Comparison of ENCODE assay signal across 10 cellular contexts in genomic region chr1:198174297-198174696, GRCh38. TPM values are rescaled to one million over a fixed set of nuclear protein-coding genes. Genes with fewer than 3 reads are reported as not detected.
DNase-seq lines count a peak whose midpoint lies in the region; ATAC-seq and TF ChIP-seq lines count a peak whose summit lies in the region.
"Had no signal": no experiment of that assay in that cellular context is flagged by ENCODE, and none has a peak within 500 bp of the region (broad histone marks: within the 10 kb centered on the region; RNA-seq: fewer than 3 reads in every experiment).

No MANE protein-coding gene starts in this region.

- H3K36me3 ChIP-seq in lung (ENCODE audit: control insufficient read depth in 2 of 2, insufficient read depth in 2 of 2, low read length in 2 of 2) (no peaks in the 10 kb centered on the region), right atrium auricular region (no peaks in the 10 kb centered on the region), MM.1S (replicated peaks; ENCODE audit: insufficient read depth, low read length) (no peaks in the 10 kb centered on the region)
- H3K36me3 ChIP-seq: esophagus muscularis mucosa had no signal

- H3K27ac ChIP-seq in lung (ENCODE audit: low read depth in 1 of 2, low read length in 1 of 2) (peak overlapping the region; percentile 22 to 41), right atrium auricular region (no peak overlapping the region), MM.1S (ENCODE audit: low read length) (no peak overlapping the region)
- H3K27ac ChIP-seq: esophagus muscularis mucosa had no signal

- no peaks in the 10 kb centered on the region for H3K9me3 ChIP-seq in lung (ENCODE audit: control insufficient read depth in 2 of 2, insufficient read depth in 1 of 2, low read length in 1 of 2)
- no peaks in the 10 kb centered on the region for H3K9me3 ChIP-seq in right atrium auricular region
- H3K9me3 ChIP-seq in MM.1S (replicated peaks; ENCODE audit: insufficient read depth, low read length) = no peaks in the 10 kb centered on the region
- H3K9me3 ChIP-seq: esophagus muscularis mucosa had no signal

- H2AFZ ChIP-seq in MM.1S (ENCODE audit: low read length) = no peak overlapping the region

- TF ChIP-seq CTCF in lung (IDR thresholded peaks at IDR 0.05; ENCODE audit: control extremely low read depth, extremely low read depth) (no peak), right atrium auricular region (IDR thresholded peaks at IDR 0.05) (no peak), MM.1S (IDR thresholded peaks at IDR 0.05; ENCODE audit: low read length) (no peak)

- H3K4me3 ChIP-seq in lung (no peak overlapping the region), right atrium auricular region (no peak overlapping the region), MM.1S (ENCODE audit: low read length) (no peak overlapping the region)
- H3K4me3 ChIP-seq: esophagus muscularis mucosa had no signal

- H3K4me1 ChIP-seq in lung (ENCODE audit: control insufficient read depth in 2 of 2, insufficient read depth in 2 of 2, low read length in 2 of 2) = peaks cover 8 to 47% of the 10 kb centered on the region in 2 donors
- peaks cover 0 to 97% of the 10 kb centered on the region in 2 donors for H3K4me1 ChIP-seq in right atrium auricular region
- H3K4me1 ChIP-seq in MM.1S (ENCODE audit: low read length) = peaks cover 3% of the 10 kb centered on the region

- no peaks in the 10 kb centered on the region for H3F3A ChIP-seq in MM.1S (ENCODE audit: insufficient read depth, low read length)

- ATAC-seq in GM18505 (IDR thresholded peaks at IDR 0.05; ENCODE audit: unreplicated experiment) (peak; percentile 64), GM21723 (IDR thresholded peaks at IDR 0.05; ENCODE audit: unreplicated experiment) (peak; percentile 50), lung (ENCODE audit: insufficient read depth, low FRiP score) (no peak)
- ATAC-seq: Panc1 had no signal

- 11 to 38% methylated on average over 5 of the region's 5 CpGs for WGBS in lung, 2 donors

- no peak for TF ChIP-seq POLR2A in GM18505 (IDR thresholded peaks at IDR 0.05; ENCODE audit: borderline replicate concordance, extremely low read depth, insufficient read depth, insufficient read length)

- H3K4me2 ChIP-seq in MM.1S (ENCODE audit: low read depth, low read length) = no peak overlapping the region

- no peaks in the 10 kb centered on the region for H3K27me3 ChIP-seq in lung (ENCODE audit: control insufficient read depth, insufficient read depth)
- no peaks in the 10 kb centered on the region for H3K27me3 ChIP-seq in right atrium auricular region
- H3K27me3 ChIP-seq in MM.1S (replicated peaks; ENCODE audit: insufficient read depth, low read length) = no peaks in the 10 kb centered on the region
- H3K27me3 ChIP-seq: esophagus muscularis mucosa had no signal

- peaks cover 99% of the 10 kb centered on the region for H3K79me2 ChIP-seq in MM.1S (ENCODE audit: low read length)

- peak; percentile 57 for DNase-seq in M059J (ENCODE audit: low read depth)
- DNase-seq in lung (ENCODE audit: low spot score) = no peak
- no peak for DNase-seq in right atrium auricular region (ENCODE audit: low spot score)
- DNase-seq in MM.1S = no peak
- DNase-seq in SKM-1 (lab: John Stamatoyannopoulos, UW; ENCODE audit: unreplicated experiment) = no peak
- no peak for DNase-seq in HuH-7.5 (ENCODE audit: low spot score)

- no peak overlapping the region for H3K9ac ChIP-seq in MM.1S (ENCODE audit: low read length)

- H3K9me2 ChIP-seq in MM.1S (replicated peaks; ENCODE audit: insufficient read depth, low read length) = no peaks in the 10 kb centered on the region

- peaks cover 29% of the 10 kb centered on the region for H4K20me1 ChIP-seq in MM.1S (ENCODE audit: insufficient read depth, low read length)

RNA-seq across cellular contexts. Expression of gene NEK7, which starts 17.5 kb away (rescaled TPM):
- 181 and 192 TPM in 2 replicates for total RNA-seq in M059J (2014; rRNA removed; shearing (Covaris generic))
- 100 to 1,000 TPM in 1 of 2 donors, 10 to 100 TPM in 1; 95.2 to 132 TPM for total RNA-seq in lung
- polyA plus RNA-seq in lung = 10 to 100 TPM; 23.9 to 33.2 TPM
- 100 to 1,000 TPM; 168 to 228 TPM for total RNA-seq in right atrium auricular region

Comparison
In these comparisons a context has a peak if more than half of its experiments do, and no peak if none do; other contexts are left out.
1. H3K27ac ChIP-seq: peak in lung (2 of 2); none in right atrium auricular region (0 of 2) and MM.1S (single experiment).